Comparison of ENCODE assay signal across 1 cellular context in the genomic region with DNA sequence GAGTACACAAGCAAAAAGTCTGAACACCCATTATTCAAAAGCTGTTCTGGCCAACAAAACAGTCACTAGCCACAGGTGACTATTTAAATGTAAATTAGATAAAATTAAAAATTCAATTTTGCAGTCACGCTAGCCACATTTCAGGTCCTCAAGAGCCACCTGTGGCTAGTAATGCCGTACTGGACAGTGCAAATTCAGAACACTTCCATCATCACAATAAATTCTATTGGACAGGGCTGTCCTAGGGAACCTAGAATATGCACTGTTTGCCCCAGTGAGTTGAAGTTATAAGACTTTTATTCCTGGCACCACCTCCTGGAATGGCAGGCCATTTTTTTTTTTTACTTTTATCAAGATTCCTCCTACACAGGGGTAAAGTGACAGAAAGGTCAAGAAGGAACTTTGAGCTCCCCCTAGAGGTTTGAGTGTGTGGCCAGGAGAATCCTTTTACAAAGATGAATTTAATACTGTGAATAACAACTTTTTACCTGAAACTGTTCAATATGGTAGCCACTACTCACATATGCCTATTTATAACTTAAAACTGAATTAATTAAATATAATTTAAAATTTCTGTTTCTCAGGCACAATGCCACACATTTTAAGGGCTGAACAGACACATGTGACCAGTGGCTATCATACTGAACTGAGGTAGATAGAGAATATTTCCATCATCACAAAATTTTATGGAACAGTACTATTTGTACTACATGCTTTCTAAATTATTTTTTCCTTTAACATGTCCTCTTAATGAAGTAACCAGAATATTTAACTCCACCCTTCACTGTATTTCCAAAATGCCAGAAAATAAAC.
TF ChIP-seq lines count a peak whose summit lies in the region.

No MANE protein-coding gene starts in this region.

TF ChIP-seq in endothelial cell of umbilical vein, 7 proteins besides CTCF, POLR2A, EP300 and RAD21:
- TF ChIP-seq, protein P1, sequence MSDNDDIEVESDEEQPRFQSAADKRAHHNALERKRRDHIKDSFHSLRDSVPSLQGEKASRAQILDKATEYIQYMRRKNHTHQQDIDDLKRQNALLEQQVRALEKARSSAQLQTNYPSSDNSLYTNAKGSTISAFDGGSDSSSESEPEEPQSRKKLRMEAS (IDR thresholded peaks at IDR 0.05; ENCODE audit: insufficient read depth, insufficient read length) = no peak
- no peak for TF ChIP-seq GATA2 (IDR thresholded peaks at IDR 0.05; ENCODE audit: insufficient read depth, insufficient read length, low read depth, low read length)
